In the genomic region with DNA sequence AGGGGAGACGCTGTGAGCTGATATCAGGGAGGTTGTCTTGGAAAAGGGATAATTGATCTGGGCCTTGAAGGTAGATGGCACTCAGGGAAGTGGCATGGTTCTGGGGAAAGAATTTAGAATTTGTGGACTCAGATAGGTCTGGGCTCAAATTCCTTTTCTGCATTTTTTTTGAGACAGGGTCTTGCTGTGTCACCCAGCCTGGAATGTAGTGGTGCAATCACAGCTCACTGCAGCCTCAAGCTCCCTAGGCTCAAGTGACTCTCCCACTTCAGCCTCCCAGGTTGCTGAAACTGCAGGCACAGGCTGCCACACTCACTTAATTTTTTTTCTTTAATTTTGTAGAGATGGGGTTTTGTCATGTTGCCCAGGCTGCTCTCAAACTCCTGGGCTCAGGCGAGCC, we compare ENCODE assay signal across 25 cellular contexts.
DNase-seq lines count a peak whose midpoint lies in the region; ATAC-seq and TF ChIP-seq lines count a peak whose summit lies in the region.
"Had no signal": no experiment of that assay in that cellular context is flagged by ENCODE, and none has a peak within 500 bp of the region (broad histone marks: within the 10 kb centered on the region; RNA-seq: fewer than 3 reads in every experiment).

No MANE protein-coding gene starts in this region.

- H3K9me3 ChIP-seq in ascending aorta, result peaks cover 0 to 11% of the 10 kb centered on the region in 2 donors
- H3K9me3 ChIP-seq in left lung, result peaks cover 0 to 9% of the 10 kb centered on the region in 2 donors

- ATAC-seq in left lung, result peak; percentile 42
- no peak for ATAC-seq in HG02571 (IDR thresholded peaks at IDR 0.05; ENCODE audit: unreplicated experiment)
- ATAC-seq: WTC11 had no signal

- H3K27me3 ChIP-seq in ascending aorta (no peaks in the 10 kb centered on the region), left lung (no peaks in the 10 kb centered on the region)

- H3K27ac ChIP-seq in ascending aorta (peak overlapping the region; percentile 20 to 60), left lung (peak overlapping the region in 1 of 2 donors; percentile 3), substantia nigra (ENCODE audit: low read depth, low read length, poor library complexity, severe bottlenecking) (peak overlapping the region; percentile 22)
- H3K27ac ChIP-seq: left ventricle myocardium inferior, SK-N-MC had no signal

- peaks cover 0 to 16% of the 10 kb centered on the region in 2 donors for H3K4me1 ChIP-seq in ascending aorta
- peaks cover 15 to 36% of the 10 kb centered on the region in 2 donors for H3K4me1 ChIP-seq in left lung

- TF ChIP-seq CTCF in ascending aorta (IDR thresholded peaks at IDR 0.05), result no peak
- no peak for TF ChIP-seq CTCF in left lung (IDR thresholded peaks at IDR 0.05)

- H3K36me3 ChIP-seq in ascending aorta, result no peaks in the 10 kb centered on the region
- no peaks in the 10 kb centered on the region for H3K36me3 ChIP-seq in left lung
- H3K36me3 ChIP-seq: left ventricle myocardium inferior had no signal

- peak; percentile 55 for DNase-seq in ELF-1 (ENCODE audit: low read depth, low spot score)
- no peak for DNase-seq in ascending aorta (ENCODE audit: low spot score in 2 of 2)
- no peak for DNase-seq in left lung
- no peak for DNase-seq in substantia nigra (lab: John Stamatoyannopoulos, UW)
- DNase-seq in NCI-H2227 (lab: John Stamatoyannopoulos, UW; ENCODE audit: unreplicated experiment), result no peak
- DNase-seq in dedifferentiated amniotic fluid mesenchymal stem cell (ENCODE audit: extremely low spot score), result no peak
- no peak for DNase-seq in NCI-H2029 treated with DMSO at 0.1 percent for 48 hours (lab: John Stamatoyannopoulos, UW)
- DNase-seq: activated CD4-positive, alpha-beta memory T cell treated with anti-CD3 and anti-CD28 coated beads for 36 hours; activated gamma-delta T cell; activated T-cell treated with anti-CD3 and anti-CD28 coated beads for 4 hours; amniotic stem cell; CD4-positive, alpha-beta memory T cell; central memory CD4-positive, alpha-beta T cell; DMS53; effector CD4-positive, alpha-beta T cell; HCEC 1CT; left ventricle myocardium inferior; NCI-H1092; NCI-H2029; NCI-H446 treated with DMSO at 0.1 percent for 48 hours; NK-92 treated with Interleukin-12 subunit alpha and Interleukin-12 subunit beta, amount 100 ng/mL, for 24 hours; stimulated activated CD4-positive, alpha-beta T cell treated with anti-CD3 and anti-CD28 coated beads, Interleukin-12 subunit alpha, Interleukin-12 subunit beta, amount 100 ng/mL, for 4 hours had no signal

- intact Hi-C loops in ascending aorta (cut with DNase I), result no loop called here
- intact Hi-C loops in left lung (cut with DNase I), result no loop called here

- H3K4me3 ChIP-seq in ascending aorta (no peak overlapping the region), left lung (no peak overlapping the region)
- H3K4me3 ChIP-seq: left ventricle myocardium inferior, SK-N-MC had no signal
